29 cellular contexts compared by ENCODE assay signal in the genomic region with DNA sequence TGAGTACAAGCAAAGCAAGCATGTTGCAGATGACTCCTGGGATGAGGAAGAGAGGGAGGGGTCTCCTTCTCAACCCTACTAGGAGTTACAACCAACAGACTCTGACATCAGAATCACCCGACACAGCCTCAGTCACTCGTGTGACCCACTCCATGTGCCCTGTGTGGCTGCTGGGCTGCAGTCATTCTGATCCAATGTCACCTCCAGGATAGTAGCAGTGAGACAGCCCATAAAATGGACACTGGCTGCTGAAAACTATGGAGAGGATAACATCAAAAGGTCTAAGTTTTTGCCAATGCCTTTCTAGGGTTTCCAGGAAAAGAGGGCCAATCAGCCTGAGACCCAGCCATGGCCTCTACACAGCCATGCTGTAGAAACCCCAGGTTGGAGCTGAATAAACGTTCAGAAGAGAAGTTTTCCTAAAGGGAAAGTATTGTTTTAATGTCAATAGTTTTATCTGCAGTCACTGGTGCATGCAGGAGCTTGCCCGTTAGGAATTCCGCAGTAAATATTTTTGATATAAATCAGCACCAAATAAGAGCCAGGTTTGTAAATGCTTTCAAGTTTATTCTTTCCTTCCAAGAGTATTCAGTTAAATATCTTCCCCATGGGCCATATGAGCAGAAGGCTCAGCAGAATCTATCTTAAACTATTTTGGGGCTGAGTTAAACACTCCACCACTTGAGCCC.
DNase-seq lines count a peak whose midpoint lies in the region; ATAC-seq, FAIRE-seq and TF ChIP-seq lines count a peak whose summit lies in the region.
"Had no signal": no experiment of that assay in that cellular context is flagged by ENCODE, and none has a peak within 500 bp of the region (broad histone marks: within the 10 kb centered on the region; RNA-seq: fewer than 3 reads in every experiment).

No MANE protein-coding gene starts in this region.

- H3K4me3 ChIP-seq in AG10803 (ENCODE audit: low read length) (no peak overlapping the region), bronchial epithelial cell (ENCODE audit: low read depth, low read length) (no peak overlapping the region)
- H3K4me3 ChIP-seq: A549; BLaER1 treated with 17β-estradiol and CSF1 and Interleukin-3, amounts not matched to agents 10 nM and 100 nM; GM23338; hepatocyte; left lung; SK-N-MC; smooth muscle cell; upper lobe of left lung had no signal

- FAIRE-seq in bronchial epithelial cell (lab: Jason Lieb, UNC): peak; percentile 73
- FAIRE-seq: A549, endothelial cell of umbilical vein, frontal cortex had no signal

- no peak for ATAC-seq in HG03432 (IDR thresholded peaks at IDR 0.05; ENCODE audit: unreplicated experiment)
- ATAC-seq: A549; GM23338; left lung; naive thymus-derived CD4-positive, alpha-beta T cell had no signal

- H3K27me3 ChIP-seq in bronchial epithelial cell (ENCODE audit: control insufficient read depth, insufficient read depth, low read length): no peaks in the 10 kb centered on the region
- H3K27me3 ChIP-seq: BLaER1 treated with 17β-estradiol and CSF1 and Interleukin-3, amounts not matched to agents 10 nM and 100 nM; hepatocyte; left lung; upper lobe of left lung had no signal

- TF ChIP-seq CTCF in AG10803 (conservative IDR thresholded peaks at IDR 0.05; ENCODE audit: low read length) (no peak), bronchial epithelial cell (IDR thresholded peaks at IDR 0.05; ENCODE audit: insufficient read depth, low read length, severe bottlenecking) (no peak)

- peak; percentile 68 for DNase-seq in AG10803 (ENCODE audit: low read depth)
- DNase-seq in M059J (ENCODE audit: low read depth): peak; percentile 47
- DNase-seq in bronchial epithelial cell (ENCODE audit: low read depth): peak; percentile 86
- peak; percentile 4 for DNase-seq in kidney tubule cell (ENCODE audit: low spot score)
- DNase-seq in HuH-7.5 (ENCODE audit: low spot score): no peak
- no peak for DNase-seq in DMS153 treated with DMSO at 0.1 percent for 48 hours (lab: John Stamatoyannopoulos, UW; ENCODE audit: unreplicated experiment)
- DNase-seq in DMS79 treated with DMSO at 0.1 percent for 48 hours (lab: John Stamatoyannopoulos, UW): no peak
- DNase-seq: activated CD4-positive, alpha-beta T cell treated with anti-CD3 and anti-CD28 coated beads for 4 hours; activated naive CD4-positive, alpha-beta T cell; activated T-cell treated with anti-CD3 and anti-CD28 coated beads, Interleukin-2, amount 50 U/mL, for 48 hours; amniotic stem cell; left lung; naive thymus-derived CD4-positive, alpha-beta T cell; NCI-H1694 treated with DMSO at 0.1 percent for 48 hours; NCI-H2171 treated with DMSO at 0.1 percent for 48 hours; NCI-H524 treated with DMSO at 0.1 percent for 48 hours; occipital lobe; RPMI8226; stimulated activated CD4-positive, alpha-beta T cell treated with anti-CD3 and anti-CD28 coated beads, Interleukin-2, amount 100 ng/mL, for 24 hours; upper lobe of left lung had no signal

- H3K36me3 ChIP-seq in bronchial epithelial cell (ENCODE audit: control insufficient read depth, insufficient read depth, low read length): no peaks in the 10 kb centered on the region
- H3K36me3 ChIP-seq: left lung, upper lobe of left lung had no signal

Comparison
In these comparisons a context has a peak if more than half of its experiments do, and no peak if none do; other contexts are left out.
1. DNase-seq: peak in AG10803 (single experiment), M059J (single experiment), bronchial epithelial cell (single experiment) and kidney tubule cell (single experiment); none in HuH-7.5 (single experiment), DMS153 treated with DMSO at 0.1 percent for 48 hours (single experiment) and DMS79 treated with DMSO at 0.1 percent for 48 hours (single experiment).